In genomic region chr10:13712799-13713581, GRCh38 we compare ENCODE assay signal across 8 cellular contexts.
DNase-seq lines count a peak whose midpoint lies in the region; ATAC-seq and TF ChIP-seq lines count a peak whose summit lies in the region.

No MANE protein-coding gene starts in this region.

- H3K23ac ChIP-seq in IMR-90 (ENCODE audit: low read depth, low read length): peak overlapping the region; percentile 93

- H3K4me1 ChIP-seq in IMR-90 (ENCODE audit: control insufficient read depth, insufficient read depth, low read length) (peaks cover 35% of the 10 kb centered on the region), heart right ventricle (peaks cover 9 to 71% (median 51%) of the 10 kb centered on the region in 9 donors), spleen (peaks cover 10 to 49% (median 27%) of the 10 kb centered on the region in 6 donors)

- H3K4me3 ChIP-seq in IMR-90 (ENCODE audit: insufficient read depth, low read depth, low read length) (no peak overlapping the region), heart right ventricle (no peak overlapping the region), spleen (no peak overlapping the region)

- TF ChIP-seq POLR2A in IMR-90 (IDR thresholded peaks at IDR 0.05; ENCODE audit: low read depth, low read length) (no peak; the same call in 1 of the 2 replicates), spleen (IDR thresholded peaks at IDR 0.05) (no peak)

- peak overlapping the region; percentile 95 for H2BK20ac ChIP-seq in IMR-90 (ENCODE audit: low read depth, low read length)

- peak overlapping the region; percentile 90 to 94 for H4K8ac ChIP-seq in IMR-90 (ENCODE audit: low read depth in 2 of 2, low read length in 2 of 2)

- H3K27me3 Mint-ChIP-seq in activated CD4-positive, alpha-beta memory T cell treated with anti-CD3 and anti-CD28 coated beads for 36 hours: peaks cover 5% of the 10 kb centered on the region
- H3K27me3 Mint-ChIP-seq in activated CD4-positive, alpha-beta memory T cell treated with anti-CD3 and anti-CD28 coated beads, Interleukin-2, amount 10 ng/mL, durations not matched to agents 7 days and 5 days: peaks cover 7% of the 10 kb centered on the region
- peaks cover 13% of the 10 kb centered on the region for H3K27me3 Mint-ChIP-seq in activated CD8-positive, alpha-beta memory T cell treated with anti-CD3 and anti-CD28 coated beads, Interleukin-2, amount 10 ng/mL, durations not matched to agents 7 days and 5 days

- H3K18ac ChIP-seq in IMR-90 (ENCODE audit: low read depth, low read length): peak overlapping the region; percentile 84

- WGBS in IMR-90 (ENCODE audit: extremely low coverage in 2 of 2, insufficient read length in 1 of 2), 2 experiments: 0% methylated on average over 1 of the region's 6 CpGs; no CpG with 5 or more reads in 1 of the 2 experiments
- 36 to 42% methylated on average over 6 of the region's 6 CpGs for WGBS in heart right ventricle, 2 donors
- WGBS in spleen, 5 donors: 5 to 15% (median 10%) methylated on average over 6 of the region's 6 CpGs

- intact Hi-C loops in activated CD4-positive, alpha-beta memory T cell treated with anti-CD3 and anti-CD28 coated beads for 36 hours (cut with micrococcal nuclease): no loop called here
- intact Hi-C loops in IMR-90 (cut with micrococcal nuclease) (no loop called here), heart right ventricle (cut with DNase I) (loop anchor here in 4 of 10 donors (5.0 to 10.0 kb wide), 4 partner anchors 36 to 62 kb away; no protein-coding TSS in a partner anchor), spleen (cut with DNase I; ENCODE audit: low total_unique reads) (no loop called here)

- no peak overlapping the region for H3K4me3 Mint-ChIP-seq in activated CD4-positive, alpha-beta memory T cell treated with anti-CD3 and anti-CD28 coated beads for 36 hours
- H3K4me3 Mint-ChIP-seq in activated CD4-positive, alpha-beta memory T cell treated with anti-CD3 and anti-CD28 coated beads, Interleukin-2, amount 10 ng/mL, durations not matched to agents 7 days and 5 days: no peak overlapping the region
- H3K4me3 Mint-ChIP-seq in activated CD8-positive, alpha-beta memory T cell treated with anti-CD3 and anti-CD28 coated beads, Interleukin-2, amount 10 ng/mL, durations not matched to agents 7 days and 5 days: no peak overlapping the region

- peak overlapping the region; percentile 90 for H2BK5ac ChIP-seq in IMR-90 (ENCODE audit: low read depth, low read length, poor library complexity, severe bottlenecking)

- peak overlapping the region; percentile 47 for H3K4me2 ChIP-seq in IMR-90 (ENCODE audit: low read depth, low read length)

- no TSS peak for BruUV-seq in IMR-90 (replicated peaks; lab: Mats Ljungman, UMichigan)

- H2BK15ac ChIP-seq in IMR-90 (ENCODE audit: low read depth, low read length): peak overlapping the region; percentile 98

- peak overlapping the region; percentile 1 for H2AFZ ChIP-seq in IMR-90 (replicated peaks; ENCODE audit: low read length, poor library complexity)

- H3K27me3 ChIP-seq in IMR-90 (ENCODE audit: control insufficient read depth, insufficient read depth, low read length) (no peaks in the 10 kb centered on the region), heart right ventricle (no peaks in the 10 kb centered on the region), spleen (replicated peaks in 1 of 7) (no peaks in the 10 kb centered on the region)

- H3K79me1 ChIP-seq in IMR-90 (ENCODE audit: low read depth in 1 of 2, low read length in 2 of 2): peaks cover 0 to 49% of the 10 kb centered on the region in 2 experiments

- in situ Hi-C loops in IMR-90 (cut with MboI; ENCODE audit: low sequenced_read_pairs): no loop called here

- dilution Hi-C loops in IMR-90 (cut with HindIII; ENCODE audit: low sequenced_read_pairs, unreplicated experiment): no loop called here

- H3K4ac ChIP-seq in IMR-90 (ENCODE audit: low read depth, low read length): peak overlapping the region; percentile 94

- CTCF ChIA-PET in activated CD4-positive, alpha-beta memory T cell treated with anti-CD3 and anti-CD28 coated beads for 36 hours (lab: Charles Lee): no interaction called here
- CTCF ChIA-PET in activated CD4-positive, alpha-beta memory T cell treated with anti-CD3 and anti-CD28 coated beads, Interleukin-2, amount 10 ng/mL, durations not matched to agents 7 days and 5 days (lab: Charles Lee): no interaction called here
- CTCF ChIA-PET in IMR-90 (lab: Yijun Ruan, JAX): interaction anchor here (1.0 kb wide), 1 partner anchor 176 kb away, joined by 3 read pairs; no protein-coding TSS in a partner anchor
- CTCF ChIA-PET in activated CD8-positive, alpha-beta memory T cell treated with anti-CD3 and anti-CD28 coated beads, Interleukin-2, amount 10 ng/mL, durations not matched to agents 7 days and 5 days (lab: Charles Lee): no interaction called here

- H3K36me3 ChIP-seq in IMR-90 (ENCODE audit: control insufficient read depth, insufficient read depth, low read length) (no peaks in the 10 kb centered on the region), heart right ventricle (peaks cover 0 to 6% (median 0%) of the 10 kb centered on the region in 9 donors), spleen (no peaks in the 10 kb centered on the region)

- peak overlapping the region; percentile 98 for H2AK5ac ChIP-seq in IMR-90 (ENCODE audit: low read depth, low read length)

- peak; percentile 73 for ATAC-seq in GM21717 (IDR thresholded peaks at IDR 0.05; ENCODE audit: unreplicated experiment)
- ATAC-seq in IMR-90 (ENCODE audit: low read depth): peak; percentile 77
- ATAC-seq in activated CD8-positive, alpha-beta memory T cell treated with anti-CD3 and anti-CD28 coated beads, Interleukin-2, amount 10 ng/mL, durations not matched to agents 7 days and 5 days: peak; percentile 83
- ATAC-seq in heart right ventricle: peak; percentile 67 to 90 (median 74)

- no peaks in the 10 kb centered on the region for H3K36me3 Mint-ChIP-seq in activated CD4-positive, alpha-beta memory T cell treated with anti-CD3 and anti-CD28 coated beads for 36 hours
- H3K36me3 Mint-ChIP-seq in activated CD4-positive, alpha-beta memory T cell treated with anti-CD3 and anti-CD28 coated beads, Interleukin-2, amount 10 ng/mL, durations not matched to agents 7 days and 5 days (ENCODE audit: low read depth): no peaks in the 10 kb centered on the region
- H3K36me3 Mint-ChIP-seq in activated CD8-positive, alpha-beta memory T cell treated with anti-CD3 and anti-CD28 coated beads, Interleukin-2, amount 10 ng/mL, durations not matched to agents 7 days and 5 days: no peaks in the 10 kb centered on the region

- H4K20me1 ChIP-seq in IMR-90 (ENCODE audit: insufficient read depth, low read length): no peaks in the 10 kb centered on the region

- no peaks in the 10 kb centered on the region for H3K9me3 ChIP-seq in IMR-90 (ENCODE audit: control insufficient read depth, insufficient read depth, low read length)
- H3K9me3 ChIP-seq in heart right ventricle: no peaks in the 10 kb centered on the region
- H3K9me3 ChIP-seq in spleen: no peaks in the 10 kb centered on the region

- TF ChIP-seq RAD21 in IMR-90 (IDR thresholded peaks at IDR 0.05; ENCODE audit: low read length): 0 out of 2 replicates have a peak, but pooled peaks have one; percentile 5

- H3K14ac ChIP-seq in IMR-90 (replicated peaks; ENCODE audit: low read depth, low read length): peak overlapping the region; percentile 93

- H3K27ac Mint-ChIP-seq in activated CD4-positive, alpha-beta memory T cell treated with anti-CD3 and anti-CD28 coated beads for 36 hours: no peak overlapping the region
- no peak overlapping the region for H3K27ac Mint-ChIP-seq in activated CD4-positive, alpha-beta memory T cell treated with anti-CD3 and anti-CD28 coated beads, Interleukin-2, amount 10 ng/mL, durations not matched to agents 7 days and 5 days
- H3K27ac Mint-ChIP-seq in activated CD8-positive, alpha-beta memory T cell treated with anti-CD3 and anti-CD28 coated beads, Interleukin-2, amount 10 ng/mL, durations not matched to agents 7 days and 5 days: no peak overlapping the region

- peak overlapping the region; percentile 74 for H4K5ac ChIP-seq in IMR-90 (ENCODE audit: low read depth, low read length)

- H3K9me1 ChIP-seq in IMR-90 (ENCODE audit: insufficient read depth, low read length): peaks cover 18% of the 10 kb centered on the region

- H3K4me1 Mint-ChIP-seq in activated CD4-positive, alpha-beta memory T cell treated with anti-CD3 and anti-CD28 coated beads for 36 hours (ENCODE audit: low read depth): peaks cover 17% of the 10 kb centered on the region
- H3K4me1 Mint-ChIP-seq in activated CD4-positive, alpha-beta memory T cell treated with anti-CD3 and anti-CD28 coated beads, Interleukin-2, amount 10 ng/mL, durations not matched to agents 7 days and 5 days: peaks cover 16% of the 10 kb centered on the region
- peaks cover 19% of the 10 kb centered on the region for H3K4me1 Mint-ChIP-seq in activated CD8-positive, alpha-beta memory T cell treated with anti-CD3 and anti-CD28 coated beads, Interleukin-2, amount 10 ng/mL, durations not matched to agents 7 days and 5 days

- peak; percentile 34 for DNase-seq in activated CD4-positive, alpha-beta memory T cell treated with anti-CD3 and anti-CD28 coated beads for 36 hours
- no peak for DNase-seq in activated CD4-positive, alpha-beta memory T cell treated with anti-CD3 and anti-CD28 coated beads, Interleukin-2, amount 10 ng/mL, durations not matched to agents 7 days and 5 days
- DNase-seq in IMR-90: peak; percentile 99
- peak; percentile 56 for DNase-seq in activated CD8-positive, alpha-beta memory T cell treated with anti-CD3 and anti-CD28 coated beads, Interleukin-2, amount 10 ng/mL, durations not matched to agents 7 days and 5 days
- peak; percentile 67 to 80 for DNase-seq in heart right ventricle
- DNase-seq in spleen: peak; percentile 78
- no peak for DNase-seq in inferior parietal cortex (ENCODE audit: extremely low spot score)

- H3K27ac ChIP-seq in IMR-90 (ENCODE audit: insufficient read depth, low read length): peak overlapping the region; percentile 76
- peak overlapping the region in 9 of 10 donors; percentile 20 to 85 (median 61) for H3K27ac ChIP-seq in heart right ventricle
- peak overlapping the region in 7 of 8 donors; percentile 36 to 77 (median 68) for H3K27ac ChIP-seq in spleen

- peak overlapping the region; percentile 99 for H4K91ac ChIP-seq in IMR-90 (ENCODE audit: insufficient read depth, low read depth, low read length)

- H2AK9ac ChIP-seq in IMR-90 (replicated peaks; ENCODE audit: low read depth, low read length, poor library complexity): peak overlapping the region; percentile 68

- H2BK120ac ChIP-seq in IMR-90 (ENCODE audit: low read depth, low read length): peak overlapping the region; percentile 94

- peak overlapping the region; percentile 5; the same call in 1 of the 2 replicates for H3K9ac ChIP-seq in IMR-90 (ENCODE audit: low read depth, low read length)

- POLR2A ChIA-PET in activated CD4-positive, alpha-beta memory T cell treated with anti-CD3 and anti-CD28 coated beads for 36 hours (lab: Charles Lee): no interaction called here
- POLR2A ChIA-PET in activated CD4-positive, alpha-beta memory T cell treated with anti-CD3 and anti-CD28 coated beads, Interleukin-2, amount 10 ng/mL, durations not matched to agents 7 days and 5 days (lab: Charles Lee): no interaction called here
- POLR2A ChIA-PET in IMR-90 (lab: Charles Lee; ENCODE audit: unreplicated experiment): interaction anchor here (0.5 to 0.6 kb wide), 2 partner anchors 28 to 48 kb away, joined by 4 to 10 read pairs; no protein-coding TSS in a partner anchor

- no peaks in the 10 kb centered on the region for H3K9me3 Mint-ChIP-seq in activated CD4-positive, alpha-beta memory T cell treated with anti-CD3 and anti-CD28 coated beads for 36 hours
- no peaks in the 10 kb centered on the region for H3K9me3 Mint-ChIP-seq in activated CD4-positive, alpha-beta memory T cell treated with anti-CD3 and anti-CD28 coated beads, Interleukin-2, amount 10 ng/mL, durations not matched to agents 7 days and 5 days
- no peaks in the 10 kb centered on the region for H3K9me3 Mint-ChIP-seq in activated CD8-positive, alpha-beta memory T cell treated with anti-CD3 and anti-CD28 coated beads, Interleukin-2, amount 10 ng/mL, durations not matched to agents 7 days and 5 days (ENCODE audit: low read depth)

- peak overlapping the region; percentile 89 for H3K56ac ChIP-seq in IMR-90 (ENCODE audit: extremely low read depth, insufficient read depth, low read length)

- TF ChIP-seq CTCF in IMR-90 (conservative IDR thresholded peaks at IDR 0.05; ENCODE audit: low read depth, low read length) (no peak), heart right ventricle (IDR thresholded peaks at IDR 0.05) (no peak), spleen (IDR thresholded peaks at IDR 0.05 in 8 of 11, conservative IDR thresholded peaks at IDR 0.05 in 3 of 11) (no peak)

Comparison
In these comparisons a context has a peak if more than half of its experiments do, and no peak if none do; other contexts are left out.
1. DNase-seq: peak in activated CD4-positive, alpha-beta memory T cell treated with anti-CD3 and anti-CD28 coated beads for 36 hours (single experiment), IMR-90 (single experiment), activated CD8-positive, alpha-beta memory T cell treated with anti-CD3 and anti-CD28 coated beads, Interleukin-2, amount 10 ng/mL, durations not matched to agents 7 days and 5 days (single experiment), heart right ventricle (2 of 2) and spleen (single experiment); none in activated CD4-positive, alpha-beta memory T cell treated with anti-CD3 and anti-CD28 coated beads, Interleukin-2, amount 10 ng/mL, durations not matched to agents 7 days and 5 days (single experiment) and inferior parietal cortex (single experiment).
2. Peak in every context shown above with its lines, with median percentiles within 50 percentile points of each other: ATAC-seq and H3K27ac ChIP-seq.